In genomic region chr12:32897276-32897615, GRCh38 we compare ENCODE assay signal across 8 cellular contexts. TPM values are rescaled to one million over a fixed set of nuclear protein-coding genes. Genes with fewer than 3 reads are reported as not detected.
A peak's percentile ranks its signal among the peaks of the same experiment; 100 is the strongest.
DNase-seq lines count a peak whose midpoint lies in the region; ATAC-seq and TF ChIP-seq lines count a peak whose summit lies in the region.

No MANE protein-coding gene starts in this region.

- H3K36me3 ChIP-seq in cardiac muscle cell (no peaks in the 10 kb centered on the region), breast epithelium (no peaks in the 10 kb centered on the region), mesenchymal stem cell (ENCODE audit: control insufficient read depth in 1 of 2, insufficient read depth in 2 of 2, low read depth in 1 of 2, low read length in 2 of 2) (no peaks in the 10 kb centered on the region)

- H3K4ac ChIP-seq in mesenchymal stem cell (ENCODE audit: low read depth in 1 of 2, low read length in 2 of 2), result peak overlapping the region in 1 of 2 experiments; percentile 22

- DNase-seq in cardiac muscle cell (ENCODE audit: low read depth in 1 of 2, low spot score in 1 of 2) (peak in 1 of 2 donors; percentile 58), Right ventricle myocardium superior (no peak), breast epithelium (ENCODE audit: low spot score in 2 of 2) (no peak), mesenchymal stem cell (no peak), type B pancreatic cell (ENCODE audit: extremely low spot score, unreplicated experiment) (no peak)
- no peak for DNase-seq in activated CD4-positive, alpha-beta T cell treated with anti-CD3 and anti-CD28 coated beads for 48 hours

- H4K91ac ChIP-seq in mesenchymal stem cell (ENCODE audit: low read length), result no peak overlapping the region

- no peak overlapping the region for H2BK120ac ChIP-seq in mesenchymal stem cell (ENCODE audit: low read depth, low read length)

- H3K27ac ChIP-seq in cardiac muscle cell, result peak overlapping the region; percentile 24
- H3K27ac ChIP-seq in breast epithelium, result peak overlapping the region; percentile 83 to 86
- H3K27ac ChIP-seq in mesenchymal stem cell (ENCODE audit: low read length, poor library complexity, severe bottlenecking), result no peak overlapping the region

- peaks cover 20% of the 10 kb centered on the region for H3K4me1 ChIP-seq in cardiac muscle cell (ENCODE audit: low read depth)
- peaks cover 0 to 4% of the 10 kb centered on the region in 2 donors for H3K4me1 ChIP-seq in breast epithelium
- peaks cover 11% of the 10 kb centered on the region for H3K4me1 ChIP-seq in mesenchymal stem cell (ENCODE audit: control insufficient read depth, insufficient read depth, low read depth, low read length)

- H3K27me3 ChIP-seq in cardiac muscle cell (no peaks in the 10 kb centered on the region), breast epithelium (no peaks in the 10 kb centered on the region), mesenchymal stem cell (ENCODE audit: control insufficient read depth in 1 of 2, insufficient read depth in 1 of 2, low read length in 2 of 2) (peaks cover 15 to 41% of the 10 kb centered on the region in 2 experiments)

- no peaks in the 10 kb centered on the region for H3K9me3 Mint-ChIP-seq in type B pancreatic cell

- peak overlapping the region; percentile 15 for H2BK15ac ChIP-seq in mesenchymal stem cell (ENCODE audit: low read depth, poor library complexity, severe bottlenecking)

- peak overlapping the region in 1 of 2 experiments; percentile 73 for H3K18ac ChIP-seq in mesenchymal stem cell (ENCODE audit: low read depth in 1 of 2, low read length in 2 of 2)

- peak overlapping the region; percentile 97 for H3K27ac Mint-ChIP-seq in type B pancreatic cell

- no peak overlapping the region for H3K9ac ChIP-seq in mesenchymal stem cell (ENCODE audit: low read length)

- TF ChIP-seq CTCF in cardiac muscle cell (IDR thresholded peaks at IDR 0.05; ENCODE audit: low read depth, low read length), result no peak
- no peak for TF ChIP-seq CTCF in breast epithelium (IDR thresholded peaks at IDR 0.05)
- TF ChIP-seq CTCF in type B pancreatic cell (conservative IDR thresholded peaks at IDR 0.05), result no peak

- no peak overlapping the region for H3K23ac ChIP-seq in mesenchymal stem cell (ENCODE audit: low read length in 2 of 2)

- H2BK12ac ChIP-seq in mesenchymal stem cell (ENCODE audit: low read length in 2 of 2), result no peak overlapping the region

- peaks cover 19% of the 10 kb centered on the region for H3K36me3 Mint-ChIP-seq in type B pancreatic cell

- H3K4me3 Mint-ChIP-seq in type B pancreatic cell, result peak overlapping the region; percentile 91

- peaks cover 26% of the 10 kb centered on the region for H3K27me3 Mint-ChIP-seq in type B pancreatic cell

- TF ChIP-seq POLR2A in breast epithelium (IDR thresholded peaks at IDR 0.05), result no peak

- intact Hi-C loops in Right ventricle myocardium superior (cut with DNase I) (no loop called here), breast epithelium (cut with DNase I; ENCODE audit: low total_unique reads) (no loop called here)

- peak overlapping the region; percentile 97 for H2AFZ ChIP-seq in mesenchymal stem cell (ENCODE audit: low read depth, low read length)

- peaks cover 10% of the 10 kb centered on the region for H3K4me1 Mint-ChIP-seq in type B pancreatic cell (ENCODE audit: unreplicated experiment)

- H4K8ac ChIP-seq in mesenchymal stem cell (ENCODE audit: low read length), result peak overlapping the region; percentile 93

- no peak for ATAC-seq in Right ventricle myocardium superior (ENCODE audit: poor library complexity)
- no peak for ATAC-seq in HG03565 (IDR thresholded peaks at IDR 0.05; ENCODE audit: unreplicated experiment)
- no peak for ATAC-seq in GM19328 (IDR thresholded peaks at IDR 0.05; ENCODE audit: unreplicated experiment)

- 29% methylated on average over 6 of the region's 6 CpGs for WGBS in mesenchymal stem cell

- H2BK5ac ChIP-seq in mesenchymal stem cell (ENCODE audit: low read depth, low read length, poor library complexity, severe bottlenecking), result no peak overlapping the region

- H3K4me2 ChIP-seq in mesenchymal stem cell (ENCODE audit: low read length, poor library complexity, severe bottlenecking), result peak overlapping the region; percentile 60

- no peak overlapping the region for H2AK5ac ChIP-seq in mesenchymal stem cell (ENCODE audit: low read length, severe bottlenecking)

- H3K14ac ChIP-seq in mesenchymal stem cell (ENCODE audit: low read length in 2 of 2), result no peak overlapping the region

- no peaks in the 10 kb centered on the region for H3K79me1 ChIP-seq in mesenchymal stem cell (replicated peaks; ENCODE audit: low read length, poor library complexity, severe bottlenecking)

- H3K4me3 ChIP-seq in cardiac muscle cell (peak overlapping the region; percentile 57), breast epithelium (peak overlapping the region; percentile 62 to 83 (median 78)), mesenchymal stem cell (ENCODE audit: insufficient read depth in 1 of 2, low read depth in 1 of 2, low read length in 2 of 2) (peak overlapping the region; percentile 37 to 85)

- H3K9me3 ChIP-seq in cardiac muscle cell (ENCODE audit: low read depth), result no peaks in the 10 kb centered on the region
- no peaks in the 10 kb centered on the region for H3K9me3 ChIP-seq in breast epithelium
- no peaks in the 10 kb centered on the region for H3K9me3 ChIP-seq in mesenchymal stem cell (ENCODE audit: control insufficient read depth, low read length)

RNA-seq across cellular contexts. Expression of gene PKP2, which starts 0.7 kb away (rescaled TPM):
- total RNA-seq in cardiac muscle cell (362 and 376 TPM in 2 replicates), Right ventricle myocardium superior (400 TPM), breast epithelium (10 to 100 TPM; 28.5 to 39.2 (median 32.5) TPM), type B pancreatic cell (ENCODE audit: low replicate concordance) (29.5 and 116 TPM in 2 replicates)
- polyA plus RNA-seq in cardiac muscle cell, result 363 and 451 TPM in 2 replicates
- 3.8 TPM for polyA plus RNA-seq in mesenchymal stem cell (2013, experiment 1 of 2)
- 3.8 TPM for polyA plus RNA-seq in mesenchymal stem cell (2013, experiment 2 of 2)
